In the genomic region with DNA sequence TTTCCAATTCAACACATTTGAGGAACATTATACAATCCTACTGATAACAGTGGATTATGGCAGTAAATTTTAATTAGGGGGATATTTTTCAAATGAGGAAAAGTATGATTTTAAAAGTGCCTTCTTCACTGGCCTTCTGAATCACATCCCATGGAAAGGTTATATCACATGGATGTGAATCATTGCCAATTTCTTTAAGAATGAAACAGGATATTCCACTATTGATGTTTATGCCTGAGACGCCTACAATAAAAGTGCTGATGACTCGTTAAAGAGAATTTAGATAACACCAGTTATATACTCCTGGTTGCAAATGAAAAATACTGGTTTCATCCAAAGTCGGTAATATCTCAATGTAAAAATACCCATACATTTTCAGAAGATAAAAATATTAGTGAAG, we compare ENCODE assay signal across 24 cellular contexts.
DNase-seq lines count a peak whose midpoint lies in the region; ATAC-seq lines count a peak whose summit lies in the region.
"Had no signal": no experiment of that assay in that cellular context is flagged by ENCODE, and none has a peak within 500 bp of the region (broad histone marks: within the 10 kb centered on the region; RNA-seq: fewer than 3 reads in every experiment).

No MANE protein-coding gene starts in this region.

- DNase-seq in DMS53 (lab: John Stamatoyannopoulos, UW) (peak; percentile 68), DMS53 treated with DMSO at 0.1 percent for 48 hours (lab: John Stamatoyannopoulos, UW; ENCODE audit: unreplicated experiment) (no peak), M059J (ENCODE audit: low read depth) (peak; percentile 22), dermis blood vessel endothelial cell (peak; percentile 9), iris pigment epithelial cell (ENCODE audit: low read depth) (peak; percentile 61), mucosa of gallbladder (ENCODE audit: low spot score) (no peak), UCSD-AML1 (lab: John Stamatoyannopoulos, UW; ENCODE audit: unreplicated experiment) (no peak)
- no peak for DNase-seq in stimulated activated naive CD8-positive, alpha-beta T cell treated with anti-CD3 and anti-CD28 coated beads, Interleukin-15, Interleukin-2, amounts not matched to agents 100 U/mL and 50 U/mL, for 24 hours
- DNase-seq: CD8-positive, alpha-beta T cell; DMS153; H9; NCI-H1092; NCI-H1417 treated with DMSO at 0.1 percent for 48 hours; NCI-H1694 treated with DMSO at 0.1 percent for 48 hours; NCI-H2081; NCI-H345; NCI-H510A treated with DMSO at 0.1 percent for 48 hours; NCI-H748 treated with DMSO at 0.1 percent for 48 hours; NK-92 treated with Interleukin-12 subunit alpha and Interleukin-12 subunit beta, amount 100 ng/mL, for 24 hours; PC-9; SJCRH30 had no signal

- ATAC-seq in stimulated activated naive CD8-positive, alpha-beta T cell treated with anti-CD3 and anti-CD28 coated beads, Interleukin-15, Interleukin-2, amounts not matched to agents 100 U/mL and 50 U/mL, for 24 hours = no peak
- ATAC-seq: CD8-positive, alpha-beta T cell; GM23338; Right ventricle myocardium inferior; SK-N-SH treated with all-trans-retinoic acid at 6 μM for 48 hours had no signal

Comparison
In these comparisons a context has a peak if more than half of its experiments do, and no peak if none do; other contexts are left out.
1. DNase-seq: peak in DMS53 (single experiment), M059J (single experiment), dermis blood vessel endothelial cell (single experiment) and iris pigment epithelial cell (single experiment); none in DMS53 treated with DMSO at 0.1 percent for 48 hours (single experiment), mucosa of gallbladder (single experiment), stimulated activated naive CD8-positive, alpha-beta T cell treated with anti-CD3 and anti-CD28 coated beads, Interleukin-15, Interleukin-2, amounts not matched to agents 100 U/mL and 50 U/mL, for 24 hours (single experiment) and UCSD-AML1 (single experiment).